ENCODE assay signal across 1 cellular context in genomic region chr17:15289285-15290185, GRCh38.
TF ChIP-seq lines count a peak whose summit lies in the region.

No MANE protein-coding gene starts in this region.

TF ChIP-seq in A549, 52 proteins besides CTCF, POLR2A, EP300 and RAD21 (continued from another document):
- TF ChIP-seq HMGXB4 (CRISPR knock-in tag; IDR thresholded peaks at IDR 0.05; ENCODE audit: borderline replicate concordance) (peak; percentile 52; the same call in 1 of the 2 replicates), REST (IDR thresholded peaks at IDR 0.05) (no peak), FOSB (CRISPR knock-in tag; IDR thresholded peaks at IDR 0.05) (peak; percentile 72; the same call in 1 of the 2 replicates), PBX3 (IDR thresholded peaks at IDR 0.05) (no peak; the same call in 1 of the 2 replicates), HOXA7 (CRISPR knock-in tag; IDR thresholded peaks at IDR 0.05) (peak; percentile 68; the same call in 1 of the 2 replicates), CEBPB (IDR thresholded peaks at IDR 0.05) (peak; percentile 91 to 98), KDM5A (IDR thresholded peaks at IDR 0.05) (no peak), FOXS1 (CRISPR knock-in tag; IDR thresholded peaks at IDR 0.05) (peak; percentile 78), RCOR1 (IDR thresholded peaks at IDR 0.05; ENCODE audit: low read depth, low read length) (no peak)
